ENCODE assay signal across 1 cellular context in genomic region chr12:89257355-89257754, GRCh38.
A peak's percentile ranks its signal among the peaks of the same experiment; 100 is the strongest.
TF ChIP-seq lines count a peak whose summit lies in the region.

No MANE protein-coding gene starts in this region.

TF ChIP-seq in SK-N-SH treated with all-trans-retinoic acid at 6 μM for 48 hours, 23 proteins besides CTCF, POLR2A, EP300 and RAD21 (continued from another document):
- TF ChIP-seq, protein P1, sequence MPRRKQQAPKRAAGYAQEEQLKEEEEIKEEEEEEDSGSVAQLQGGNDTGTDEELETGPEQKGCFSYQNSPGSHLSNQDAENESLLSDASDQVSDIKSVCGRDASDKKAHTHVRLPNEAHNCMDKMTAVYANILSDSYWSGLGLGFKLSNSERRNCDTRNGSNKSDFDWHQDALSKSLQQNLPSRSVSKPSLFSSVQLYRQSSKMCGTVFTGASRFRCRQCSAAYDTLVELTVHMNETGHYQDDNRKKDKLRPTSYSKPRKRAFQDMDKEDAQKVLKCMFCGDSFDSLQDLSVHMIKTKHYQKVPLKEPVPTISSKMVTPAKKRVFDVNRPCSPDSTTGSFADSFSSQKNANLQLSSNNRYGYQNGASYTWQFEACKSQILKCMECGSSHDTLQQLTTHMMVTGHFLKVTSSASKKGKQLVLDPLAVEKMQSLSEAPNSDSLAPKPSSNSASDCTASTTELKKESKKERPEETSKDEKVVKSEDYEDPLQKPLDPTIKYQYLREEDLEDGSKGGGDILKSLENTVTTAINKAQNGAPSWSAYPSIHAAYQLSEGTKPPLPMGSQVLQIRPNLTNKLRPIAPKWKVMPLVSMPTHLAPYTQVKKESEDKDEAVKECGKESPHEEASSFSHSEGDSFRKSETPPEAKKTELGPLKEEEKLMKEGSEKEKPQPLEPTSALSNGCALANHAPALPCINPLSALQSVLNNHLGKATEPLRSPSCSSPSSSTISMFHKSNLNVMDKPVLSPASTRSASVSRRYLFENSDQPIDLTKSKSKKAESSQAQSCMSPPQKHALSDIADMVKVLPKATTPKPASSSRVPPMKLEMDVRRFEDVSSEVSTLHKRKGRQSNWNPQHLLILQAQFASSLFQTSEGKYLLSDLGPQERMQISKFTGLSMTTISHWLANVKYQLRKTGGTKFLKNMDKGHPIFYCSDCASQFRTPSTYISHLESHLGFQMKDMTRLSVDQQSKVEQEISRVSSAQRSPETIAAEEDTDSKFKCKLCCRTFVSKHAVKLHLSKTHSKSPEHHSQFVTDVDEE (CRISPR knock-in tag; IDR thresholded peaks at IDR 0.05): 0 out of 2 replicates have a peak, but pooled peaks have one; percentile 38
